In genomic region chr17:79090503-79091372, GRCh38 we compare ENCODE assay signal across 16 cellular contexts. TPM values are rescaled to one million over a fixed set of nuclear protein-coding genes. Genes with fewer than 3 reads are reported as not detected.
A peak's percentile ranks its signal among the peaks of the same experiment; 100 is the strongest.
DNase-seq lines count a peak whose midpoint lies in the region; ATAC-seq and TF ChIP-seq lines count a peak whose summit lies in the region.
"Had no signal": no experiment of that assay in that cellular context is flagged by ENCODE, and none has a peak within 500 bp of the region (broad histone marks: within the 10 kb centered on the region; RNA-seq: fewer than 3 reads in every experiment).

No MANE protein-coding gene starts in this region.

- no peaks in the 10 kb centered on the region for H3K27me3 Mint-ChIP-seq in WTC11 (ENCODE audit: low read depth)

- no peaks in the 10 kb centered on the region for H3K4me1 Mint-ChIP-seq in WTC11

- H3K4me2 ChIP-seq in osteoblast (ENCODE audit: insufficient read depth, low read length) = peak overlapping the region; percentile 13

- POLR2A ChIA-PET in BJ (lab: Charles Lee) (no interaction called here), WTC11 (lab: Charles Lee) (no interaction called here)

- H3K36me3 Mint-ChIP-seq in WTC11 = no peaks in the 10 kb centered on the region
- H3K36me3 Mint-ChIP-seq: activated naive CD8-positive, alpha-beta T cell; natural killer cell treated with Interleukin-12 subunit alpha and Interleukin-12 subunit beta and Interleukin-15 and Interleukin-18, amount 100 ng/mL, for 72 hours; T-cell had no signal

- H3K4me3 Mint-ChIP-seq in WTC11 = no peak overlapping the region
- H3K4me3 Mint-ChIP-seq: activated CD4-positive, alpha-beta memory T cell treated with anti-CD3 and anti-CD28 coated beads, Interleukin-2, amount 10 ng/mL, durations not matched to agents 7 days and 5 days; activated naive CD8-positive, alpha-beta T cell; effector memory CD8-positive, alpha-beta T cell; natural killer cell treated with Interleukin-12 subunit alpha and Interleukin-12 subunit beta and Interleukin-15 and Interleukin-18, amount 100 ng/mL, for 72 hours; T-cell had no signal

- DNase-seq in BJ (ENCODE audit: low read depth) (no peak), WTC11 (ENCODE audit: low spot score) (no peak), fibroblast of villous mesenchyme (ENCODE audit: low read depth) (peak; percentile 10), osteoblast (ENCODE audit: insufficient read length, low spot score, missing footprints) (peak; percentile 93), NCI-H146 (lab: John Stamatoyannopoulos, UW) (no peak), GDM1 (lab: John Stamatoyannopoulos, UW) (no peak)
- DNase-seq: activated CD4-positive, alpha-beta memory T cell treated with anti-CD3 and anti-CD28 coated beads, Interleukin-2, amount 10 ng/mL, durations not matched to agents 7 days and 5 days; COR-L47; effector memory CD8-positive, alpha-beta T cell; NCI-H1092; T-cell had no signal

- no peak overlapping the region for H3K27ac ChIP-seq in osteoblast (ENCODE audit: low read depth, low read length)

- H3K4me3 ChIP-seq in BJ (ENCODE audit: low read depth, low read length) = no peak overlapping the region
- no peak overlapping the region for H3K4me3 ChIP-seq in fibroblast of villous mesenchyme (ENCODE audit: low read depth, low read length)
- no peak overlapping the region for H3K4me3 ChIP-seq in osteoblast (ENCODE audit: insufficient read depth, low read length)
- H3K4me3 ChIP-seq: GM12878 had no signal

- peaks cover 17% of the 10 kb centered on the region for H4K20me1 ChIP-seq in osteoblast (ENCODE audit: insufficient read depth, low read length)

- peak overlapping the region; percentile 69 for H3K27ac Mint-ChIP-seq in WTC11
- H3K27ac Mint-ChIP-seq: activated CD4-positive, alpha-beta memory T cell treated with anti-CD3 and anti-CD28 coated beads, Interleukin-2, amount 10 ng/mL, durations not matched to agents 7 days and 5 days; activated naive CD8-positive, alpha-beta T cell; natural killer cell treated with Interleukin-12 subunit alpha and Interleukin-12 subunit beta and Interleukin-15 and Interleukin-18, amount 100 ng/mL, for 72 hours; T-cell had no signal

- H3K36me3 ChIP-seq in BJ (ENCODE audit: control insufficient read depth, insufficient read depth, low read length) (peaks cover 9% of the 10 kb centered on the region), osteoblast (ENCODE audit: insufficient read depth, low read length) (no peaks in the 10 kb centered on the region)

- no peaks in the 10 kb centered on the region for H3K4me1 ChIP-seq in osteoblast (ENCODE audit: insufficient read depth, low read length)

- peak; percentile 49 for TF ChIP-seq CTCF in BJ (IDR thresholded peaks at IDR 0.05; ENCODE audit: insufficient read depth, low read depth, low read length)
- TF ChIP-seq CTCF in WTC11 (IDR thresholded peaks at IDR 0.05) = no peak
- peak; percentile 53 for TF ChIP-seq CTCF in fibroblast of villous mesenchyme (IDR thresholded peaks at IDR 0.05; ENCODE audit: insufficient read depth, low read depth, low read length)
- peak; percentile 36 for TF ChIP-seq CTCF in osteoblast (IDR thresholded peaks at IDR 0.05; ENCODE audit: extremely low read depth, low read depth, low read length)

- H3K27me3 ChIP-seq in BJ (ENCODE audit: control insufficient read depth, insufficient read depth, low read length) = peaks cover under 1% of the 10 kb centered on the region
- H3K27me3 ChIP-seq in osteoblast (ENCODE audit: insufficient read depth, low read length) = peaks cover 20% of the 10 kb centered on the region

- CTCF ChIA-PET in BJ (lab: Yijun Ruan, JAX) (interaction anchor here (1.7 to 8.6 kb wide), 3 partner anchors 9 to 303 kb away, joined by 4 to 181 read pairs (median 24); no protein-coding TSS in a partner anchor), WTC11 (lab: Charles Lee) (interaction anchor here (1.0 to 12.6 kb wide), 5 partner anchors 45 to 310 kb away, joined by 3 to 162 read pairs (median 4); no protein-coding TSS in a partner anchor)

- H3K9me3 ChIP-seq in osteoblast (ENCODE audit: low read depth, low read length) = no peaks in the 10 kb centered on the region

- ATAC-seq in WTC11 (peak; percentile 43; the same call in 1 of the 2 replicates), HG03439 (IDR thresholded peaks at IDR 0.05; ENCODE audit: unreplicated experiment) (no peak), GM19397 (IDR thresholded peaks at IDR 0.05; ENCODE audit: unreplicated experiment) (no peak)
- ATAC-seq: effector memory CD8-positive, alpha-beta T cell; GM12878; natural killer cell treated with Interleukin-12 subunit alpha and Interleukin-12 subunit beta and Interleukin-15 and Interleukin-18, amount 100 ng/mL, for 72 hours; T-cell had no signal

- no peak overlapping the region for H2AFZ ChIP-seq in osteoblast (ENCODE audit: low read length)

- H3K79me2 ChIP-seq in osteoblast (ENCODE audit: insufficient read depth, low read length) = no peaks in the 10 kb centered on the region

- no peaks in the 10 kb centered on the region for H3K9me3 Mint-ChIP-seq in WTC11
- H3K9me3 Mint-ChIP-seq: activated CD4-positive, alpha-beta memory T cell treated with anti-CD3 and anti-CD28 coated beads, Interleukin-2, amount 10 ng/mL, durations not matched to agents 7 days and 5 days; effector memory CD8-positive, alpha-beta T cell; natural killer cell treated with Interleukin-12 subunit alpha and Interleukin-12 subunit beta and Interleukin-15 and Interleukin-18, amount 100 ng/mL, for 72 hours; T-cell had no signal

TF ChIP-seq in WTC11, 78 proteins besides CTCF, POLR2A, EP300 and RAD21:
- TF ChIP-seq FOXP1 (CRISPR knock-in tag; IDR thresholded peaks at IDR 0.05; ENCODE audit: borderline replicate concordance) = 0 out of 2 replicates have a peak, but pooled peaks have one; percentile 19
- no peak for TF ChIP-seq FOXP4 (CRISPR knock-in tag; IDR thresholded peaks at IDR 0.05)
- TF ChIP-seq OVOL2 (CRISPR knock-in tag; IDR thresholded peaks at IDR 0.05; ENCODE audit: borderline replicate concordance) = no peak

RNA-seq across cellular contexts. Expression of gene ENGASE, which starts 16.1 kb away (rescaled TPM):
- polyA plus RNA-seq in BJ (2011; rRNA removed) = 4.7 and 7.4 TPM in 2 replicates
- polyA minus RNA-seq in BJ (2011; rRNA and poly(A)+ RNA removed) = 6.7 and 7.9 TPM in 2 replicates
- total RNA-seq in WTC11 (2021) (40.0 to 47.5 TPM (median 41.6 TPM) in 3 replicates), fibroblast of villous mesenchyme (9.0 and 11.2 TPM in 2 replicates), osteoblast (11.8 and 14.5 TPM in 2 replicates)

Comparison
In these comparisons a context has a peak if more than half of its experiments do, and no peak if none do; other contexts are left out.
1. DNase-seq: peak in fibroblast of villous mesenchyme (single experiment) and osteoblast (single experiment); none in BJ (single experiment), WTC11 (single experiment), NCI-H146 (single experiment) and GDM1 (single experiment).